ENCODE assay signal across 8 cellular contexts in the genomic region with DNA sequence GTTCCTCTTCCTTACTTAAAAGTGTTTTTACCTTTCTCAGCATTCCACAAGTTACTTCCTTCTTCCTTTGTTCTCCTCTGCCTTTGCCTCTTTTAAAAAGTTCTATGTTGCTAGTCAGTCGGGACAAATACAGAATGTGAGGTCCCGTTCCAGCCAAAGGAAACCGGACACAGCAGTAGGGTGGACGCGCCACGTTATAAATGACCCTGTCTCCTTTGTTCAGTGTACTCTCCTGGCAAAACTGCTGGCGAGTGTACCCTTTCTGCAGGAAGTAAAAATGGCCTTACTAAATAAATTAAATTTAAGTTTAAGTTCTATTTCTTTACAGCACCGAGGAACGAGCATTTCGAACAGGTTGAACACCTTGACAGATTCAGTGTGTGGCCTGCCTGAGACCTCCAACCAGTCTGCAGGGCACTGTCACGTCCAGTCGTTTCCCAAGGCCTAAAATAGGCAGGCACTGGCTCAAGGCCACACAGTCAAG. TPM values are rescaled to one million over a fixed set of nuclear protein-coding genes. Genes with fewer than 3 reads are reported as not detected.
DNase-seq lines count a peak whose midpoint lies in the region; ATAC-seq, FAIRE-seq and TF ChIP-seq lines count a peak whose summit lies in the region.
"Not testable (repeated sequence)": the region's sequence is repeated elsewhere in the genome, so short reads cannot be mapped to it uniquely, and the experiment has no call there.

No MANE protein-coding gene starts in this region.

- not testable (repeated sequence) for TF ChIP-seq CTCF in adrenal gland (IDR thresholded peaks at IDR 0.05); epithelial cell of proximal tubule (conservative IDR thresholded peaks at IDR 0.05; ENCODE audit: low read depth, low read length); left lung (IDR thresholded peaks at IDR 0.05); pancreas (IDR thresholded peaks at IDR 0.05); type B pancreatic cell (conservative IDR thresholded peaks at IDR 0.05)

- H3K36me3 Mint-ChIP-seq in IgD-negative memory B cell, type B pancreatic cell: not testable (repeated sequence)

- intact Hi-C loops in adrenal gland (cut with DNase I); left lung (cut with DNase I); pancreas (cut with DNase I): not testable (repeated sequence)

- H3K27ac Mint-ChIP-seq in IgD-negative memory B cell (peak overlapping the region; percentile 50 to 92 (median 82)), type B pancreatic cell (peak overlapping the region; percentile 94)

- not testable (repeated sequence) for H3K27me3 Mint-ChIP-seq in IgD-negative memory B cell, type B pancreatic cell

- H3K4me3 Mint-ChIP-seq in IgD-negative memory B cell = peak overlapping the region; percentile 93 to 99 (median 98)
- H3K4me3 Mint-ChIP-seq in type B pancreatic cell = peak overlapping the region; percentile 97

- H3K9me3 ChIP-seq in adrenal gland (replicated peaks in 1 of 3); left lung; pancreas: not testable (repeated sequence)

- H3K27ac ChIP-seq in adrenal gland = peak overlapping the region; percentile 82 to 97 (median 91)
- H3K27ac ChIP-seq in left lung = peak overlapping the region; percentile 91 to 94
- peak overlapping the region; percentile 86 to 95 (median 90) for H3K27ac ChIP-seq in pancreas

- H3K27me3 ChIP-seq in adrenal gland, left lung, pancreas: not testable (repeated sequence)

- not testable (repeated sequence) for TF ChIP-seq POLR2A in adrenal gland (IDR thresholded peaks at IDR 0.05)

- H3K4me1 Mint-ChIP-seq in IgD-negative memory B cell = peaks cover 4 to 11% (median 7%) of the 10 kb centered on the region in 3 donors
- not testable (repeated sequence) for H3K4me1 Mint-ChIP-seq in type B pancreatic cell (ENCODE audit: unreplicated experiment)

- DNase-seq in EL (peak; percentile 1), SW480 (ENCODE audit: low spot score) (peak; percentile 56), adrenal gland (peak in 2 of 7 donors; percentile 41 to 58)
- DNase-seq in epithelial cell of proximal tubule (ENCODE audit: low read depth); left lung; pancreas; type B pancreatic cell (ENCODE audit: extremely low spot score, unreplicated experiment): not testable (repeated sequence)

- not testable (repeated sequence) for FAIRE-seq in pancreas (lab: Jason Lieb, UNC)

- not testable (repeated sequence) for H3K36me3 ChIP-seq in adrenal gland (replicated peaks in 1 of 2); left lung; pancreas

- ATAC-seq in left lung (peak; percentile 3), pancreas (peak; percentile 4 to 9 (median 6))

- peak overlapping the region; percentile 28 to 97 (median 75) for H3K4me3 ChIP-seq in adrenal gland
- H3K4me3 ChIP-seq in epithelial cell of proximal tubule (ENCODE audit: low read depth, low read length) = peak overlapping the region; percentile 94
- H3K4me3 ChIP-seq in left lung = peak overlapping the region; percentile 80 to 84
- peak overlapping the region; percentile 69 to 89 (median 80) for H3K4me3 ChIP-seq in pancreas

- H3K9me3 Mint-ChIP-seq in IgD-negative memory B cell, type B pancreatic cell: not testable (repeated sequence)

- 2 to 13% (median 4%) methylated on average over 7 to 12 of the region's 12 CpGs for WGBS in adrenal gland, 4 donors
- WGBS in pancreas, 2 donors = 2 to 3% methylated on average over 12 of the region's 12 CpGs

- H3K4me1 ChIP-seq in adrenal gland (replicated peaks in 1 of 2); pancreas: not testable (repeated sequence)
- H3K4me1 ChIP-seq in left lung = peaks cover 0 to 24% of the 10 kb centered on the region in 2 donors

RNA-seq across cellular contexts. Expression of a gene that starts 0.5 kb away (rescaled TPM):
- 1.5 TPM for polyA plus RNA-seq in IgD-negative memory B cell
- total RNA-seq in adrenal gland = 10 to 100 TPM; 12.2 to 45.1 (median 25.3) TPM
- 10 to 100 TPM in 2 of 3 donors, 1 to 10 TPM in 1; 9.2 to 18.0 (median 16.4) TPM for polyA plus RNA-seq in adrenal gland
- total RNA-seq in epithelial cell of proximal tubule = 17.5 and 22.5 TPM in 2 replicates
- 10 to 100 TPM; 16.3 to 19.4 TPM for total RNA-seq in left lung
- total RNA-seq in pancreas = 10 to 100 TPM in 3 of 6 donors, 1 to 10 TPM in 3; 7.9 to 12.1 (median 10.0) TPM
- 1 to 10 TPM; 8.3 to 8.7 TPM for polyA plus RNA-seq in pancreas
- total RNA-seq in type B pancreatic cell (ENCODE audit: low replicate concordance) = 27.7 and 35.9 TPM in 2 replicates

RNA-seq across cellular contexts. Expression of a gene that starts 0.6 kb away (rescaled TPM):
- polyA plus RNA-seq in IgD-negative memory B cell (not detected), adrenal gland (1 to 10 TPM; 1.7 to 3.9 (median 2.7) TPM), pancreas (1 to 10 TPM; 2.5 to 2.8 TPM)
- total RNA-seq in adrenal gland (10 to 100 TPM in 1 of 8 donors, 1 to 10 TPM in 6, under 1 TPM in 1; 0.78 to 10.1 (median 3.6) TPM), epithelial cell of proximal tubule (5.6 and 6.5 TPM in 2 replicates), left lung (1 to 10 TPM; 2.9 to 4.8 TPM), pancreas (1 to 10 TPM in 4 of 6 donors, under 1 TPM in 2; 0.88 to 4.9 (median 1.7) TPM), type B pancreatic cell (ENCODE audit: low replicate concordance) (4.5 and 8.2 TPM in 2 replicates)

RNA-seq across cellular contexts. Expression of a gene that starts 41.9 kb away (rescaled TPM):
- 1.6 TPM for polyA plus RNA-seq in IgD-negative memory B cell
- total RNA-seq in adrenal gland = 10 to 100 TPM in 4 of 8 donors, 1 to 10 TPM in 4; 4.7 to 21.4 (median 9.2) TPM
- 10 to 100 TPM; 14.5 to 27.9 (median 18.1) TPM for polyA plus RNA-seq in adrenal gland
- 3.5 and 5.9 TPM in 2 replicates for total RNA-seq in epithelial cell of proximal tubule
- 10 to 100 TPM; 15.7 to 16.6 TPM for total RNA-seq in left lung
- 100 to 1,000 TPM in 1 of 6 donors, 10 to 100 TPM in 5; 39.1 to 104 (median 44.1) TPM for total RNA-seq in pancreas
- polyA plus RNA-seq in pancreas = 10 to 100 TPM; 50.0 to 67.5 TPM
- total RNA-seq in type B pancreatic cell (ENCODE audit: low replicate concordance) = 22.6 and 51.2 TPM in 2 replicates
